ENCODE assay signal across 17 cellular contexts in genomic region chr1:183251959-183252450, GRCh38.
"Had no signal": no experiment of that assay in that cellular context is flagged by ENCODE, and none has a peak within 500 bp of the region (broad histone marks: within the 10 kb centered on the region; RNA-seq: fewer than 3 reads in every experiment).

No MANE protein-coding gene starts in this region.

- H3K4me3 ChIP-seq: ascending aorta, hepatocyte, right lobe of liver, tibial artery, uterus had no signal

- H3K4me2 ChIP-seq: hepatocyte had no signal

- H2AFZ ChIP-seq: hepatocyte had no signal

- H3K79me2 ChIP-seq: hepatocyte had no signal

- H3K4me3 Mint-ChIP-seq: activated T-cell treated with anti-CD3 and anti-CD28 coated beads, Interleukin-2, amount 50 U/mL, for 72 hours; mesothelial cell of epicardium; stimulated activated naive B cell treated with anti-CD40 and anti-IgM and Interleukin-4, amounts not matched to agents 10 μg/mL and 1 μg/mL and 100 μg/mL, for 72 hours had no signal

- H3K4me1 ChIP-seq: ascending aorta, right lobe of liver, tibial artery, uterus had no signal

- H3K4me1 Mint-ChIP-seq: mesothelial cell of epicardium; stimulated activated naive B cell treated with anti-CD40 and anti-IgM and Interleukin-4, amounts not matched to agents 10 μg/mL and 1 μg/mL and 100 μg/mL, for 72 hours had no signal

- H3K36me3 Mint-ChIP-seq: stimulated activated naive B cell treated with anti-CD40 and anti-IgM and Interleukin-4, amounts not matched to agents 10 μg/mL and 1 μg/mL and 100 μg/mL, for 72 hours had no signal

- H3K27ac ChIP-seq: ascending aorta, hepatocyte, right lobe of liver, tibial artery, uterus, WERI-Rb-1 had no signal

- ATAC-seq: activated T-cell treated with anti-CD3 and anti-CD28 coated beads, Interleukin-2, amount 50 U/mL, for 72 hours; left cardiac atrium; right lobe of liver; stimulated activated naive B cell treated with anti-CD40 and anti-IgM and Interleukin-4, amounts not matched to agents 10 μg/mL and 1 μg/mL and 100 μg/mL, for 72 hours had no signal

- H3K9me3 Mint-ChIP-seq: activated T-cell treated with anti-CD3 and anti-CD28 coated beads, Interleukin-2, amount 50 U/mL, for 72 hours had no signal

- H3K9me3 ChIP-seq: right lobe of liver, tibial artery, uterus had no signal

- H3K36me3 ChIP-seq: ascending aorta, right lobe of liver, tibial artery, uterus, WERI-Rb-1 had no signal

- DNase-seq: activated CD4-positive, alpha-beta T cell treated with anti-CD3 and anti-CD28 coated beads for 1 hour; activated effector memory CD4-positive, alpha-beta T cell treated with anti-CD3 and anti-CD28 coated beads, Interleukin-2, amount 50 U/mL, for 16 hours; activated naive CD4-positive, alpha-beta T cell treated with anti-CD3 and anti-CD28 coated beads, Interleukin-2, amount 50 U/mL, for 16 hours; activated T-cell treated with anti-CD3 and anti-CD28 coated beads, Interleukin-2, amount 50 U/mL, for 72 hours; cerebellar nuclear complex; effector CD4-positive, alpha-beta T cell; left cardiac atrium; right lobe of liver; stimulated activated CD4-positive, alpha-beta T cell treated with anti-CD3 and anti-CD28 coated beads, Interleukin-4, amount 100 ng/mL, for 24 hours; stimulated activated naive B cell treated with anti-CD40 and anti-IgM and Interleukin-4, amounts not matched to agents 10 μg/mL and 1 μg/mL and 100 μg/mL, for 72 hours; SW 1271; tibial artery; uterus; WERI-Rb-1 had no signal

- H3K27me3 ChIP-seq: ascending aorta, hepatocyte, right lobe of liver, tibial artery, uterus had no signal

- H3K27ac Mint-ChIP-seq: activated T-cell treated with anti-CD3 and anti-CD28 coated beads, Interleukin-2, amount 50 U/mL, for 72 hours; mesothelial cell of epicardium; stimulated activated naive B cell treated with anti-CD40 and anti-IgM and Interleukin-4, amounts not matched to agents 10 μg/mL and 1 μg/mL and 100 μg/mL, for 72 hours had no signal
